Comparison of ENCODE assay signal across 22 cellular contexts in the genomic region with DNA sequence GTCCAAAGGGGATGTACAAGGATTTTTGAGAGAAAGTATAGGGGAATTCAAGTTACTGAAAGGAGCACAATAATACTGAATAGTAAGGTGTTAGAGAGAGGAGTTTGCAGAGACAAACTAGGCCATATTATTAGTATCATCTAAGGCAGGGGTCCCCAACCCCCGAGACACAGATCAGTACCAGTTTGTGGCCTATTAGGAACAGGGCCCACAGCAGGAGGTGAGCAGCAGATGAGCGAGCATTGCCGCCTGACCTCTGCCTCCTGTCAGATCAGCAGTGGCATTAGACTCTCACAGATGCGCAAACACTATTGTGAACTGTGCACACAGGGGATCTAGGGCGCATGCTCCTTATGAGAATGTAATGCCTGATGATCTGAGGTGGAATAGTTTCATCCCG. TPM values are rescaled to one million over a fixed set of nuclear protein-coding genes. Genes with fewer than 3 reads are reported as not detected.
"Had no signal": no experiment of that assay in that cellular context is flagged by ENCODE, and none has a peak within 500 bp of the region (broad histone marks: within the 10 kb centered on the region; RNA-seq: fewer than 3 reads in every experiment).

No MANE protein-coding gene starts in this region.

- DNase-seq: KBM-7, NCI-H1092, NCI-H1105 treated with DMSO at 0.1 percent for 48 hours, NCI-H1417 treated with DMSO at 0.1 percent for 48 hours, NCI-H146, NCI-H1694 treated with DMSO at 0.1 percent for 48 hours, NCI-H1930, NCI-H2081, NCI-H2107, NCI-H2227 treated with DMSO at 0.1 percent for 48 hours, NCI-H524, NCI-H526 treated with DMSO at 0.1 percent for 48 hours, NCI-H774, PC-3, SHP77, SK-N-SH had no signal

- H3K27ac ChIP-seq: RWPE1 had no signal

- H3K4me2 ChIP-seq: SK-N-SH had no signal

- H3K9me2 ChIP-seq: SK-N-SH had no signal

- H3K9me3 ChIP-seq: SK-N-SH had no signal

- ATAC-seq: Panc1, PC-3 had no signal

- H3K9ac ChIP-seq: SK-N-SH had no signal

RNA-seq across cellular contexts. Expression of gene TMEM200C, which starts 41.8 kb away (rescaled TPM):
- total RNA-seq: HT-29, LHCN-M2, MCF 10A, OCI-LY7 had no signal
- polyA plus RNA-seq: SK-N-SH had no signal
